Comparison of ENCODE assay signal across 20 cellular contexts in genomic region chr15:68646751-68647150, GRCh38.
DNase-seq lines count a peak whose midpoint lies in the region; ATAC-seq, FAIRE-seq and TF ChIP-seq lines count a peak whose summit lies in the region.
"Had no signal": no experiment of that assay in that cellular context is flagged by ENCODE, and none has a peak within 500 bp of the region (broad histone marks: within the 10 kb centered on the region; RNA-seq: fewer than 3 reads in every experiment).

No MANE protein-coding gene starts in this region.

- FAIRE-seq in urothelium cell line (lab: Jason Lieb, UNC), result no peak
- FAIRE-seq: A549, G401.6, GM12891 had no signal

- peaks cover 0 to 8% (median under 1%) of the 10 kb centered on the region in 12 donors for H3K4me1 ChIP-seq in heart left ventricle

- peaks cover 0 to 18% (median 0%) of the 10 kb centered on the region in 9 donors for H3K36me3 ChIP-seq in heart left ventricle

- H3K27me3 Mint-ChIP-seq in nephron progenitor cell (ENCODE audit: low read depth, poor library complexity), result peaks cover 10% of the 10 kb centered on the region
- H3K27me3 Mint-ChIP-seq: CD4-positive, alpha-beta T cell had no signal

- DNase-seq in cardiac septum (ENCODE audit: low spot score) (peak; percentile 15), heart left ventricle (no peak), caudate nucleus (lab: John Stamatoyannopoulos, UW) (no peak), nephron progenitor cell (no peak), urothelium cell line (ENCODE audit: low spot score) (no peak)
- DNase-seq: Calu3; CD4-positive, alpha-beta T cell; DMS79; HCEC 1CT; KBM-7; NCI-H1092; NCI-H1694; NCI-H748 treated with DMSO at 0.1 percent for 48 hours; PC-9 had no signal

- no peaks in the 10 kb centered on the region for H3K9me3 Mint-ChIP-seq in nephron progenitor cell
- H3K9me3 Mint-ChIP-seq: CD4-positive, alpha-beta T cell had no signal

- TF ChIP-seq CTCF in heart left ventricle (IDR thresholded peaks at IDR 0.05) (no peak), nephron progenitor cell (IDR thresholded peaks at IDR 0.05) (no peak)

- no peak overlapping the region for H3K27ac ChIP-seq in heart left ventricle
- H3K27ac ChIP-seq in caudate nucleus (ENCODE audit: low read depth, low read length), result peak overlapping the region; percentile 92
- H3K27ac ChIP-seq: A549, HL-60, PC-9 had no signal

- H3K9me3 ChIP-seq in heart left ventricle, result no peaks in the 10 kb centered on the region
- H3K9me3 ChIP-seq: A549 had no signal

- H3K4me1 Mint-ChIP-seq in nephron progenitor cell, result peaks cover 27% of the 10 kb centered on the region

- ATAC-seq in heart left ventricle (no peak), HG02759 (IDR thresholded peaks at IDR 0.05; ENCODE audit: unreplicated experiment) (no peak), HG02623 (IDR thresholded peaks at IDR 0.05; ENCODE audit: unreplicated experiment) (no peak)
- ATAC-seq: A549 had no signal

- no peaks in the 10 kb centered on the region for H3K36me3 Mint-ChIP-seq in nephron progenitor cell (ENCODE audit: low read depth)

- H3K27ac Mint-ChIP-seq in nephron progenitor cell, result peak overlapping the region; percentile 85
- H3K27ac Mint-ChIP-seq: CD4-positive, alpha-beta T cell had no signal

- H3K4me3 ChIP-seq in heart left ventricle, result no peak overlapping the region
- H3K4me3 ChIP-seq: A549, PC-9 had no signal

- no peaks in the 10 kb centered on the region for H3K27me3 ChIP-seq in heart left ventricle

- TF ChIP-seq POLR2A in heart left ventricle (IDR thresholded peaks at IDR 0.05), result no peak

- no peak overlapping the region for H3K4me3 Mint-ChIP-seq in nephron progenitor cell
- H3K4me3 Mint-ChIP-seq: CD4-positive, alpha-beta T cell had no signal

- intact Hi-C loops in cardiac septum (cut with DNase I) (no loop called here), heart left ventricle (cut with DNase I) (no loop called here)

- WGBS in heart left ventricle, 4 donors, result 82 to 95% (median 92%) methylated on average over 5 of the region's 5 CpGs
